17 cellular contexts compared by ENCODE assay signal in genomic region chr12:116556964-116557706, GRCh38. TPM values are rescaled to one million over a fixed set of nuclear protein-coding genes. Genes with fewer than 3 reads are reported as not detected.
A peak's percentile ranks its signal among the peaks of the same experiment; 100 is the strongest.
DNase-seq lines count a peak whose midpoint lies in the region; ATAC-seq lines count a peak whose summit lies in the region.
"Had no signal": no experiment of that assay in that cellular context is flagged by ENCODE, and none has a peak within 500 bp of the region (broad histone marks: within the 10 kb centered on the region; RNA-seq: fewer than 3 reads in every experiment).

No MANE protein-coding gene starts in this region.

- ATAC-seq in stimulated activated naive CD8-positive, alpha-beta T cell treated with anti-CD3 and anti-CD28 coated beads, Interleukin-15, amount 100 ng/mL, for 72 hours: no peak
- ATAC-seq in GM19455 (IDR thresholded peaks at IDR 0.05; ENCODE audit: unreplicated experiment): no peak
- ATAC-seq: activated CD8-positive, alpha-beta memory T cell treated with anti-CD3 and anti-CD28 coated beads, Interleukin-2, amount 10 ng/mL, durations not matched to agents 7 days and 5 days; esophagus mucosa; psoas muscle had no signal

- peaks cover 49% of the 10 kb centered on the region for H3K4me1 Mint-ChIP-seq in stimulated activated naive CD8-positive, alpha-beta T cell treated with anti-CD3 and anti-CD28 coated beads, Interleukin-15, amount 100 ng/mL, for 72 hours

- DNase-seq in AG20443 (ENCODE audit: low spot score): peak; percentile 27
- peak; percentile 1 for DNase-seq in GF-D8 (lab: John Stamatoyannopoulos, UW)
- DNase-seq in RPMI7951 (ENCODE audit: low read depth): peak; percentile 73
- peak; percentile 19 for DNase-seq in hepatic stellate cell (ENCODE audit: low spot score)
- DNase-seq in stimulated activated naive CD8-positive, alpha-beta T cell treated with anti-CD3 and anti-CD28 coated beads, Interleukin-15, amount 100 ng/mL, for 72 hours: no peak
- no peak for DNase-seq in activated CD4-positive, CD25-positive, alpha-beta regulatory T cell treated with anti-CD3 and anti-CD28 coated beads, Interleukin-2, amount 50 U/mL, for 72 hours
- no peak for DNase-seq in UCSD-AML1 (lab: John Stamatoyannopoulos, UW; ENCODE audit: unreplicated experiment)
- DNase-seq: activated CD8-positive, alpha-beta memory T cell treated with anti-CD3 and anti-CD28 coated beads, Interleukin-2, amount 10 ng/mL, durations not matched to agents 7 days and 5 days; activated naive CD4-positive, alpha-beta T cell treated with Interleukin-2 at 50 U/mL for 16 hours; CD4-positive, alpha-beta memory T cell; NCI-H1092; Peyer's patch; psoas muscle; stimulated activated naive CD4-positive, alpha-beta T cell treated with Interleukin-2 at 50 U/mL for 16 hours; T-helper 9 cell had no signal

- peaks cover 0 to 6% of the 10 kb centered on the region in 2 donors for H3K9me3 Mint-ChIP-seq in stimulated activated naive CD8-positive, alpha-beta T cell treated with anti-CD3 and anti-CD28 coated beads, Interleukin-15, amount 100 ng/mL, for 72 hours

- H3K4me3 Mint-ChIP-seq in stimulated activated naive CD8-positive, alpha-beta T cell treated with anti-CD3 and anti-CD28 coated beads, Interleukin-15, amount 100 ng/mL, for 72 hours: no peak overlapping the region
- H3K4me3 Mint-ChIP-seq: activated CD8-positive, alpha-beta memory T cell treated with anti-CD3 and anti-CD28 coated beads, Interleukin-2, amount 10 ng/mL, durations not matched to agents 7 days and 5 days had no signal

- no peaks in the 10 kb centered on the region for H3K27me3 Mint-ChIP-seq in stimulated activated naive CD8-positive, alpha-beta T cell treated with anti-CD3 and anti-CD28 coated beads, Interleukin-15, amount 100 ng/mL, for 72 hours
- H3K27me3 Mint-ChIP-seq: CD4-positive, alpha-beta memory T cell had no signal

- no peak overlapping the region for H3K27ac Mint-ChIP-seq in stimulated activated naive CD8-positive, alpha-beta T cell treated with anti-CD3 and anti-CD28 coated beads, Interleukin-15, amount 100 ng/mL, for 72 hours
- H3K27ac Mint-ChIP-seq: activated CD8-positive, alpha-beta memory T cell treated with anti-CD3 and anti-CD28 coated beads, Interleukin-2, amount 10 ng/mL, durations not matched to agents 7 days and 5 days had no signal

RNA-seq across cellular contexts. Expression of gene MAP1LC3B2, which starts 2.0 kb away (rescaled TPM):
- total RNA-seq in RPMI7951 (2014; rRNA removed; shearing (Covaris generic)): 0.48 TPM in 1 of 2 replicates, not detected in the other

Comparison
In these comparisons a context has a peak if more than half of its experiments do, and no peak if none do; other contexts are left out.
1. DNase-seq: peak in AG20443 (single experiment), GF-D8 (single experiment), RPMI7951 (single experiment) and hepatic stellate cell (single experiment); none in stimulated activated naive CD8-positive, alpha-beta T cell treated with anti-CD3 and anti-CD28 coated beads, Interleukin-15, amount 100 ng/mL, for 72 hours (0 of 2), activated CD4-positive, CD25-positive, alpha-beta regulatory T cell treated with anti-CD3 and anti-CD28 coated beads, Interleukin-2, amount 50 U/mL, for 72 hours (single experiment) and UCSD-AML1 (single experiment).